Comparison of ENCODE assay signal across 1 cellular context in the genomic region with DNA sequence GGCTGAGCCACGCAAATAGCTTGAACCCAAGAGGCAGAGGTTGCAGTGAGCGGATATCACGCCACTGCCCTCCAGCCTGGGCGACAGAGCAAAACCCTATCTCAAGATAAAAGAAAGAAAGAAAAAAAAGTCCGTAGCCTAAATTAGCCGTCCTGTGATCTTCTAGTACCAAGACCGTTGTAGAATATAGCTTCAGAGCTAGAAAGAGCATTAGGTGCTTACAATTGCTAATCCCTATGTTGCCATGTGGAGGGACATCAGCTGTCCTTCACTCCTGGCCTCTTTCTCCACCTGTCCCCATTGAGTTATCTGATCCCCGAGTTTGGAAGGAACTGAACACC.
TF ChIP-seq lines count a peak whose summit lies in the region.

No MANE protein-coding gene starts in this region.

TF ChIP-seq in HepG2, 621 proteins besides CTCF, POLR2A, EP300 and RAD21:
- TF ChIP-seq, protein P1, sequence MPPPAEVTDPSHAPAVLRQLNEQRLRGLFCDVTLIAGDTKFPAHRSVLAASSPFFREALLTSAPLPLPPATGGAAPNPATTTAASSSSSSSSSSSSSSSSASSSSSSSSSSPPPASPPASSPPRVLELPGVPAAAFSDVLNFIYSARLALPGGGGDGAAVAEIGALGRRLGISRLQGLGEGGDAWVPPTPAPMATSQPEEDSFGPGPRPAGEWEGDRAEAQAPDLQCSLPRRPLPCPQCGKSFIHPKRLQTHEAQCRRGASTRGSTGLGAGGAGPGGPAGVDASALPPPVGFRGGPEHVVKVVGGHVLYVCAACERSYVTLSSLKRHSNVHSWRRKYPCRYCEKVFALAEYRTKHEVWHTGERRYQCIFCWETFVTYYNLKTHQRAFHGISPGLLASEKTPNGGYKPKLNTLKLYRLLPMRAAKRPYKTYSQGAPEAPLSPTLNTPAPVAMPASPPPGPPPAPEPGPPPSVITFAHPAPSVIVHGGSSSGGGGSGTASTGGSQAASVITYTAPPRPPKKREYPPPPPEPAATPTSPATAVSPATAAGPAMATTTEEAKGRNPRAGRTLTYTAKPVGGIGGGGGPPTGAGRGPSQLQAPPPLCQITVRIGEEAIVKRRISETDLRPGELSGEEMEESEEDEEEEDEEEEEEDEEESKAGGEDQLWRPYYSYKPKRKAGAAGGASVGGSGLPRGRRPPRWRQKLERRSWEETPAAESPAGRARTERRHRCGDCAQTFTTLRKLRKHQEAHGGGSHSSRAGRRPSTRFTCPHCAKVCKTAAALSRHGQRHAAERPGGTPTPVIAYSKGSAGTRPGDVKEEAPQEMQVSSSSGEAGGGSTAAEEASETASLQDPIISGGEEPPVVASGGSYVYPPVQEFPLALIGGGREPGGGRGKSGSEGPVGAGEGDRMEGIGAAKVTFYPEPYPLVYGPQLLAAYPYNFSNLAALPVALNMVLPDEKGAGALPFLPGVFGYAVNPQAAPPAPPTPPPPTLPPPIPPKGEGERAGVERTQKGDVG (CRISPR knock-in tag; IDR thresholded peaks at IDR 0.05; ENCODE audit: borderline replicate concordance), result no peak
- TF ChIP-seq ZNF317 (CRISPR knock-in tag; IDR thresholded peaks at IDR 0.05) (peak; percentile 50; the same call in 1 of the 2 replicates), ZSCAN22 (CRISPR knock-in tag; IDR thresholded peaks at IDR 0.05) (no peak), SNAI1 (CRISPR knock-in tag; IDR thresholded peaks at IDR 0.05; ENCODE audit: borderline replicate concordance) (0 out of 2 replicates have a peak, but pooled peaks have one; percentile 50), SAP130 (CRISPR knock-in tag; IDR thresholded peaks at IDR 0.05; ENCODE audit: low read depth) (peak; percentile 29; the same call in 1 of the 2 replicates), ZEB1 (IDR thresholded peaks at IDR 0.05; ENCODE audit: insufficient replicate concordance, low read depth) (no peak)
- TF ChIP-seq, protein P2, sequence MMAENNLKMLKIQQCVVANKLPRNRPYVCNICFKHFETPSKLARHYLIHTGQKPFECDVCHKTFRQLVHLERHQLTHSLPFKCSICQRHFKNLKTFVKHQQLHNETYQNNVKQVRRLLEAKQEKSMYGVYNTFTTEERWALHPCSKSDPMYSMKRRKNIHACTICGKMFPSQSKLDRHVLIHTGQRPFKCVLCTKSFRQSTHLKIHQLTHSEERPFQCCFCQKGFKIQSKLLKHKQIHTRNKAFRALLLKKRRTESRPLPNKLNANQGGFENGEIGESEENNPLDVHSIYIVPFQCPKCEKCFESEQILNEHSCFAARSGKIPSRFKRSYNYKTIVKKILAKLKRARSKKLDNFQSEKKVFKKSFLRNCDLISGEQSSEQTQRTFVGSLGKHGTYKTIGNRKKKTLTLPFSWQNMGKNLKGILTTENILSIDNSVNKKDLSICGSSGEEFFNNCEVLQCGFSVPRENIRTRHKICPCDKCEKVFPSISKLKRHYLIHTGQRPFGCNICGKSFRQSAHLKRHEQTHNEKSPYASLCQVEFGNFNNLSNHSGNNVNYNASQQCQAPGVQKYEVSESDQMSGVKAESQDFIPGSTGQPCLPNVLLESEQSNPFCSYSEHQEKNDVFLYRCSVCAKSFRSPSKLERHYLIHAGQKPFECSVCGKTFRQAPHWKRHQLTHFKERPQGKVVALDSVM (CRISPR knock-in tag; IDR thresholded peaks at IDR 0.05), result 0 out of 2 replicates have a peak, but pooled peaks have one; percentile 36
- TF ChIP-seq, protein P3, sequence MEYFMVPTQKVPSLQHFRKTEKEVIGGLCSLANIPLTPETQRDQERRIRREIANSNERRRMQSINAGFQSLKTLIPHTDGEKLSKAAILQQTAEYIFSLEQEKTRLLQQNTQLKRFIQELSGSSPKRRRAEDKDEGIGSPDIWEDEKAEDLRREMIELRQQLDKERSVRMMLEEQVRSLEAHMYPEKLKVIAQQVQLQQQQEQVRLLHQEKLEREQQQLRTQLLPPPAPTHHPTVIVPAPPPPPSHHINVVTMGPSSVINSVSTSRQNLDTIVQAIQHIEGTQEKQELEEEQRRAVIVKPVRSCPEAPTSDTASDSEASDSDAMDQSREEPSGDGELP (IDR thresholded peaks at IDR 0.05; ENCODE audit: borderline replicate concordance, low read depth), result peak; percentile 49; the same call in 1 of the 2 replicates
- TF ChIP-seq, protein P4, sequence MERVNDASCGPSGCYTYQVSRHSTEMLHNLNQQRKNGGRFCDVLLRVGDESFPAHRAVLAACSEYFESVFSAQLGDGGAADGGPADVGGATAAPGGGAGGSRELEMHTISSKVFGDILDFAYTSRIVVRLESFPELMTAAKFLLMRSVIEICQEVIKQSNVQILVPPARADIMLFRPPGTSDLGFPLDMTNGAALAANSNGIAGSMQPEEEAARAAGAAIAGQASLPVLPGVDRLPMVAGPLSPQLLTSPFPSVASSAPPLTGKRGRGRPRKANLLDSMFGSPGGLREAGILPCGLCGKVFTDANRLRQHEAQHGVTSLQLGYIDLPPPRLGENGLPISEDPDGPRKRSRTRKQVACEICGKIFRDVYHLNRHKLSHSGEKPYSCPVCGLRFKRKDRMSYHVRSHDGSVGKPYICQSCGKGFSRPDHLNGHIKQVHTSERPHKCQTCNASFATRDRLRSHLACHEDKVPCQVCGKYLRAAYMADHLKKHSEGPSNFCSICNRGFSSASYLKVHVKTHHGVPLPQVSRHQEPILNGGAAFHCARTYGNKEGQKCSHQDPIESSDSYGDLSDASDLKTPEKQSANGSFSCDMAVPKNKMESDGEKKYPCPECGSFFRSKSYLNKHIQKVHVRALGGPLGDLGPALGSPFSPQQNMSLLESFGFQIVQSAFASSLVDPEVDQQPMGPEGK (CRISPR knock-in tag; IDR thresholded peaks at IDR 0.05), result no peak
